8 cellular contexts compared by ENCODE assay signal in genomic region chr2:207226671-207227061, GRCh38.
DNase-seq lines count a peak whose midpoint lies in the region; ATAC-seq, FAIRE-seq and TF ChIP-seq lines count a peak whose summit lies in the region.
"Had no signal": no experiment of that assay in that cellular context is flagged by ENCODE, and none has a peak within 500 bp of the region (broad histone marks: within the 10 kb centered on the region; RNA-seq: fewer than 3 reads in every experiment).

No MANE protein-coding gene starts in this region.

- TF ChIP-seq CTCF in GM12878 (IDR thresholded peaks at IDR 0.05 in 2 of 3, conservative IDR thresholded peaks at IDR 0.05 in 1 of 3; ENCODE audit: control insufficient read depth in 2 of 3, extremely low read depth in 1 of 3, insufficient read depth in 1 of 3, low read depth in 3 of 3, low read length in 3 of 3), result no peak

- peak overlapping the region in 1 of 2 experiments; percentile 45 for H3K18ac ChIP-seq in mesenchymal stem cell (ENCODE audit: low read depth in 1 of 2, low read length in 2 of 2)

- RAD21 ChIA-PET in GM12878 (lab: Charles Lee; ENCODE audit: unreplicated experiment), result no interaction called here

- TF ChIP-seq RAD21 in GM12878 (IDR thresholded peaks at IDR 0.05; ENCODE audit: insufficient read depth, low read depth, low read length), result no peak

- no peak for DNase-seq in GM12878 (ENCODE audit: low read depth, low spot score)
- DNase-seq in mesenchymal stem cell, result no peak
- peak; percentile 60 for DNase-seq in superior temporal gyrus (ENCODE audit: extremely low spot score)
- no peak for DNase-seq in activated CD8-positive, alpha-beta memory T cell treated with anti-CD3 and anti-CD28 coated beads, Interleukin-2, amount 10 ng/mL, durations not matched to agents 7 days and 5 days
- DNase-seq in erythroblast (lab: John Stamatoyannopoulos, UW), result no peak
- DNase-seq in COLO829 (ENCODE audit: low spot score), result no peak
- DNase-seq: naive B cell had no signal

- no peak overlapping the region for H3K4me3 Mint-ChIP-seq in activated CD8-positive, alpha-beta memory T cell treated with anti-CD3 and anti-CD28 coated beads, Interleukin-2, amount 10 ng/mL, durations not matched to agents 7 days and 5 days
- H3K4me3 Mint-ChIP-seq: naive B cell had no signal

- H3K79me1 ChIP-seq in mesenchymal stem cell (replicated peaks; ENCODE audit: low read length, poor library complexity, severe bottlenecking), result no peaks in the 10 kb centered on the region

- H4K8ac ChIP-seq in mesenchymal stem cell (ENCODE audit: low read length), result peak overlapping the region; percentile 12

- ATAC-seq in HG02798 (IDR thresholded peaks at IDR 0.05; ENCODE audit: poor library complexity, unreplicated experiment) (peak; percentile 26), GM12878 (peak; percentile 28)
- no peak for ATAC-seq in activated CD8-positive, alpha-beta memory T cell treated with anti-CD3 and anti-CD28 coated beads, Interleukin-2, amount 10 ng/mL, durations not matched to agents 7 days and 5 days

- H3K27ac Mint-ChIP-seq in activated CD8-positive, alpha-beta memory T cell treated with anti-CD3 and anti-CD28 coated beads, Interleukin-2, amount 10 ng/mL, durations not matched to agents 7 days and 5 days, result no peak overlapping the region

- H3K4ac ChIP-seq in mesenchymal stem cell (ENCODE audit: low read depth in 1 of 2, low read length in 2 of 2), result peak overlapping the region in 1 of 2 experiments; percentile 13

- TF ChIP-seq POLR2A in GM12878 (IDR thresholded peaks at IDR 0.05; ENCODE audit: low read depth, low read length), result no peak
- TF ChIP-seq POLR2A in erythroblast (IDR thresholded peaks at IDR 0.05; ENCODE audit: low read length), result no peak

- H2BK12ac ChIP-seq in mesenchymal stem cell (ENCODE audit: low read length in 2 of 2), result peak overlapping the region in 1 of 2 experiments; percentile 23

- H3K4me2 ChIP-seq in GM12878 (ENCODE audit: control insufficient read depth, insufficient read depth), result 0 out of 2 replicates have a peak overlapping the region, but pooled peaks have one; percentile 23
- no peak overlapping the region for H3K4me2 ChIP-seq in mesenchymal stem cell (ENCODE audit: low read length, poor library complexity, severe bottlenecking)

- H3K4me3 ChIP-seq in GM12878, result no peak overlapping the region
- H3K4me3 ChIP-seq in mesenchymal stem cell (ENCODE audit: insufficient read depth in 1 of 2, low read depth in 1 of 2, low read length in 2 of 2), result no peak overlapping the region

- no peaks in the 10 kb centered on the region for H4K20me1 ChIP-seq in GM12878 (ENCODE audit: control insufficient read depth, insufficient read depth)

- H2AK5ac ChIP-seq in mesenchymal stem cell (ENCODE audit: low read length, severe bottlenecking), result no peak overlapping the region

- no peak overlapping the region for H2BK120ac ChIP-seq in mesenchymal stem cell (ENCODE audit: low read depth, low read length)

- H3K9ac ChIP-seq in GM12878 (ENCODE audit: control insufficient read depth, insufficient read depth, low read length) (no peak overlapping the region), mesenchymal stem cell (ENCODE audit: low read length) (no peak overlapping the region)

- H3K9me3 Mint-ChIP-seq in activated CD8-positive, alpha-beta memory T cell treated with anti-CD3 and anti-CD28 coated beads, Interleukin-2, amount 10 ng/mL, durations not matched to agents 7 days and 5 days (ENCODE audit: low read depth), result no peaks in the 10 kb centered on the region

- POLR2A ChIA-PET in GM12878 (lab: Charles Lee), result interaction anchor here (1.0 to 1.1 kb wide), 2 partner anchors 104 to 107 kb away, joined by 3 to 4 read pairs; no protein-coding TSS in a partner anchor

- H2AFZ ChIP-seq in GM12878 (ENCODE audit: control insufficient read depth, low read depth, low read length) (no peak overlapping the region), mesenchymal stem cell (ENCODE audit: low read depth, low read length) (no peak overlapping the region)

- no peak for FAIRE-seq in GM12878 (lab: Jason Lieb, UNC)

- no peak for TF ChIP-seq EP300 in GM12878 (IDR thresholded peaks at IDR 0.05; ENCODE audit: borderline replicate concordance in 1 of 2, control insufficient read depth in 1 of 2, low read depth in 2 of 2, low read length in 2 of 2)

- no peak overlapping the region for H2BK5ac ChIP-seq in mesenchymal stem cell (ENCODE audit: low read depth, low read length, poor library complexity, severe bottlenecking)

- H3K36me3 Mint-ChIP-seq in activated CD8-positive, alpha-beta memory T cell treated with anti-CD3 and anti-CD28 coated beads, Interleukin-2, amount 10 ng/mL, durations not matched to agents 7 days and 5 days, result no peaks in the 10 kb centered on the region

- H3K27ac ChIP-seq in GM12878 (ENCODE audit: control insufficient read depth, insufficient read depth), result no peak overlapping the region
- no peak overlapping the region for H3K27ac ChIP-seq in mesenchymal stem cell (ENCODE audit: low read length, poor library complexity, severe bottlenecking)

- peaks cover 9% of the 10 kb centered on the region for H3K27me3 Mint-ChIP-seq in activated CD8-positive, alpha-beta memory T cell treated with anti-CD3 and anti-CD28 coated beads, Interleukin-2, amount 10 ng/mL, durations not matched to agents 7 days and 5 days

- no peaks in the 10 kb centered on the region for H3K79me2 ChIP-seq in GM12878 (ENCODE audit: control insufficient read depth, insufficient read depth, low read length)

- H3K36me3 ChIP-seq in GM12878 (ENCODE audit: control insufficient read depth in 2 of 2, insufficient read depth in 2 of 2, low read length in 1 of 2), result no peaks in the 10 kb centered on the region
- no peaks in the 10 kb centered on the region for H3K36me3 ChIP-seq in mesenchymal stem cell (ENCODE audit: control insufficient read depth in 1 of 2, insufficient read depth in 2 of 2, low read depth in 1 of 2, low read length in 2 of 2)

- SMC1A ChIA-PET in GM12878 (lab: Charles Lee; ENCODE audit: uncharacterized antibody, unreplicated experiment), result interaction anchor here (0.6 to 2.3 kb wide), 10 partner anchors 8 to 198 kb away, joined by 3 to 12 read pairs (median 3); no protein-coding TSS in a partner anchor

- intact Hi-C loops in GM12878 (cut with micrococcal nuclease; ENCODE audit: unreplicated experiment), result no loop called here

- no peak overlapping the region for H3K23ac ChIP-seq in mesenchymal stem cell (ENCODE audit: low read length in 2 of 2)

- no peak overlapping the region for H2BK15ac ChIP-seq in mesenchymal stem cell (ENCODE audit: low read depth, poor library complexity, severe bottlenecking)

- in situ Hi-C loops in GM12878 (cut with MboI), result no loop called here

- H3K27me3 ChIP-seq in GM12878 (replicated peaks in 1 of 2; ENCODE audit: control insufficient read depth in 2 of 2, insufficient read depth in 2 of 2, low read length in 1 of 2) (no peaks in the 10 kb centered on the region), mesenchymal stem cell (ENCODE audit: control insufficient read depth in 1 of 2, insufficient read depth in 1 of 2, low read length in 2 of 2) (no peaks in the 10 kb centered on the region)

- WGBS in GM12878 (ENCODE audit: insufficient coverage, insufficient replicate concordance, low lambda C conversion rate, missing lambda C conversion rate), result 74% methylated on average over 4 of the region's 4 CpGs
- WGBS in mesenchymal stem cell, result 17% methylated on average over 4 of the region's 4 CpGs

- peaks cover 31% of the 10 kb centered on the region for H3K4me1 Mint-ChIP-seq in activated CD8-positive, alpha-beta memory T cell treated with anti-CD3 and anti-CD28 coated beads, Interleukin-2, amount 10 ng/mL, durations not matched to agents 7 days and 5 days

- no peaks in the 10 kb centered on the region for H3K9me3 ChIP-seq in GM12878 (replicated peaks; ENCODE audit: control insufficient read depth, insufficient read depth, low read length)
- H3K9me3 ChIP-seq in mesenchymal stem cell (ENCODE audit: control insufficient read depth, low read length), result no peaks in the 10 kb centered on the region

- CTCF ChIA-PET in GM12878 (lab: Yijun Ruan, JAX), result no interaction called here
- CTCF ChIA-PET in activated CD8-positive, alpha-beta memory T cell treated with anti-CD3 and anti-CD28 coated beads, Interleukin-2, amount 10 ng/mL, durations not matched to agents 7 days and 5 days (lab: Charles Lee), result interaction anchor here (0.9 to 1.2 kb wide), 2 partner anchors 13 to 426 kb away, joined by 3 to 5 read pairs; no protein-coding TSS in a partner anchor

- H3K4me1 ChIP-seq in GM12878 (ENCODE audit: control insufficient read depth, insufficient read depth, low read length) (peaks cover 17% of the 10 kb centered on the region), mesenchymal stem cell (ENCODE audit: control insufficient read depth, insufficient read depth, low read depth, low read length) (peaks cover 11% of the 10 kb centered on the region)

- BruUV-seq in GM12878 (replicated peaks; lab: Mats Ljungman, UMichigan), result no TSS peak

- peak overlapping the region; percentile 11 for H4K91ac ChIP-seq in mesenchymal stem cell (ENCODE audit: low read length)

- no peak overlapping the region for H3K14ac ChIP-seq in mesenchymal stem cell (ENCODE audit: low read length in 2 of 2)

TF ChIP-seq in GM12878, 131 proteins besides CTCF, POLR2A, EP300 and RAD21 (continues in another document):
- TF ChIP-seq HSF1 (IDR thresholded peaks at IDR 0.05; ENCODE audit: low read depth, low read length) (no peak), IRF4 (IDR thresholded peaks at IDR 0.05; ENCODE audit: low read depth, low read length) (0 out of 2 replicates have a peak, but pooled peaks have one; percentile 15), SMC3 (IDR thresholded peaks at IDR 0.05; ENCODE audit: borderline replicate concordance, low read length) (no peak), EED (IDR thresholded peaks at IDR 0.05; ENCODE audit: low read depth) (peak; percentile 37; the same call in 1 of the 2 replicates), CBFB (IDR thresholded peaks at IDR 0.05; ENCODE audit: low read depth) (0 out of 2 replicates have a peak, but pooled peaks have one; percentile 15)
